Comparison of ENCODE assay signal across 8 cellular contexts in genomic region chr1:248862695-248863010, GRCh38. TPM values are rescaled to one million over a fixed set of nuclear protein-coding genes. Genes with fewer than 3 reads are reported as not detected.
A peak's percentile ranks its signal among the peaks of the same experiment; 100 is the strongest.
DNase-seq lines count a peak whose midpoint lies in the region; ATAC-seq and TF ChIP-seq lines count a peak whose summit lies in the region.

No MANE protein-coding gene starts in this region.

- peaks cover 31 to 61% (median 38%) of the 10 kb centered on the region in 4 donors for H3K4me1 Mint-ChIP-seq in CD4-positive, alpha-beta memory T cell
- H3K4me1 Mint-ChIP-seq in effector memory CD8-positive, alpha-beta T cell (ENCODE audit: low read depth in 2 of 2), result peaks cover 36 to 41% of the 10 kb centered on the region in 2 donors

- peaks cover 0 to 1% of the 10 kb centered on the region in 2 donors for H3K36me3 Mint-ChIP-seq in CD4-positive, alpha-beta memory T cell
- peaks cover 18% of the 10 kb centered on the region for H3K36me3 Mint-ChIP-seq in effector memory CD8-positive, alpha-beta T cell (ENCODE audit: insufficient read depth)

- H3K4me3 ChIP-seq in CD4-positive, alpha-beta memory T cell (ENCODE audit: low read length in 2 of 2), result peak overlapping the region; percentile 64 to 79
- peak overlapping the region; percentile 76 for H3K4me3 ChIP-seq in Loucy (ENCODE audit: low read length, poor library complexity, severe bottlenecking)
- peak overlapping the region; percentile 70 for H3K4me3 ChIP-seq in trophoblast cell (ENCODE audit: low read depth, low read length)

- peaks cover 40% of the 10 kb centered on the region for H3K4me1 ChIP-seq in CD4-positive, alpha-beta memory T cell (ENCODE audit: insufficient read depth, low read length)
- H3K4me1 ChIP-seq in Loucy (ENCODE audit: insufficient read depth, low read length, poor library complexity, severe bottlenecking) (peaks cover 36% of the 10 kb centered on the region), trophoblast cell (ENCODE audit: control insufficient read depth in 1 of 2, insufficient read depth in 2 of 2, low read length in 2 of 2) (peaks cover 12 to 16% of the 10 kb centered on the region in 2 experiments)

- no peaks in the 10 kb centered on the region for H4K20me1 ChIP-seq in Loucy (ENCODE audit: insufficient read depth, low read length, poor library complexity, severe bottlenecking)

- no peak for DNase-seq in CD4-positive, alpha-beta memory T cell
- no peak for DNase-seq in effector memory CD8-positive, alpha-beta T cell
- DNase-seq in trophoblast cell, result no peak
- DNase-seq in COR-L47 (lab: John Stamatoyannopoulos, UW), result no peak
- no peak for DNase-seq in GM13977 (ENCODE audit: low spot score)
- DNase-seq in UCSD-AML1 (lab: John Stamatoyannopoulos, UW; ENCODE audit: unreplicated experiment), result no peak

- H4K91ac ChIP-seq in trophoblast cell (ENCODE audit: low read depth, low read length), result peak overlapping the region; percentile 3

- WGBS in trophoblast cell (ENCODE audit: extremely low coverage, insufficient coverage, insufficient read length), result no CpG with 5 or more reads among the region's 4 CpGs

- intact Hi-C loops in CD4-positive, alpha-beta memory T cell (cut with micrococcal nuclease), result loop anchor here (1.0 kb wide), 1 partner anchor 11 kb away; no protein-coding TSS in a partner anchor

- CTCF ChIA-PET in CD4-positive, alpha-beta memory T cell (lab: Charles Lee; ENCODE audit: partially characterized antibody), result interaction anchor here (0.7 to 2.4 kb wide), 4 partner anchors 8 to 37 kb away, joined by 3 to 6 read pairs (median 4); partner anchors contain the start of gene SH3BP5L

- POLR2A ChIA-PET in CD4-positive, alpha-beta memory T cell (lab: Charles Lee; ENCODE audit: partially characterized antibody), result interaction anchor here (3.0 to 9.6 kb wide), 3 partner anchors 11 to 36 kb away, joined by 23 to 210 read pairs (median 84); partner anchors contain the start of genes SH3BP5L and ZNF672

- no peak overlapping the region for H3K4ac ChIP-seq in trophoblast cell (ENCODE audit: low read depth, low read length)

- H2AFZ ChIP-seq in Loucy (ENCODE audit: low read length), result peak overlapping the region; percentile 80
- H2AFZ ChIP-seq in trophoblast cell (ENCODE audit: insufficient read depth, low read length, poor library complexity), result peak overlapping the region; percentile 68

- H2BK5ac ChIP-seq in trophoblast cell (ENCODE audit: low read depth, low read length, poor library complexity), result no peak overlapping the region

- in situ Hi-C loops in GM13977 (cut with MboI; ENCODE audit: low pct_unique_long_range_greater_than_20kb, low sequenced_read_pairs, unreplicated experiment), result no loop called here

- peak overlapping the region; percentile 87 to 95 (median 92) for H3K4me3 Mint-ChIP-seq in CD4-positive, alpha-beta memory T cell
- peak overlapping the region; percentile 91 to 93 for H3K4me3 Mint-ChIP-seq in effector memory CD8-positive, alpha-beta T cell

- TF ChIP-seq CTCF in Loucy (conservative IDR thresholded peaks at IDR 0.05; ENCODE audit: low read length) (no peak), GM13977 (IDR thresholded peaks at IDR 0.05; ENCODE audit: extremely low read depth, insufficient read depth, missing control alignments) (no peak)

- H3K27ac ChIP-seq in CD4-positive, alpha-beta memory T cell (ENCODE audit: low read depth, low read length), result peak overlapping the region; percentile 59
- no peak overlapping the region for H3K27ac ChIP-seq in trophoblast cell (ENCODE audit: low read depth, low read length)

- peak overlapping the region; percentile 16 for H3K14ac ChIP-seq in trophoblast cell (ENCODE audit: low read length)

- ATAC-seq in GM21528 (IDR thresholded peaks at IDR 0.05; ENCODE audit: low FRiP score, unreplicated experiment), result peak; percentile 15
- ATAC-seq in effector memory CD8-positive, alpha-beta T cell (replicated peaks), result no peak

- no peaks in the 10 kb centered on the region for H3K27me3 ChIP-seq in CD4-positive, alpha-beta memory T cell (ENCODE audit: insufficient read depth, low read length)
- H3K27me3 ChIP-seq in Loucy (ENCODE audit: insufficient read depth, low read length, poor library complexity, severe bottlenecking) (no peaks in the 10 kb centered on the region), trophoblast cell (ENCODE audit: insufficient read depth, low read length) (no peaks in the 10 kb centered on the region)

- peaks cover 17% of the 10 kb centered on the region for H3K79me1 ChIP-seq in trophoblast cell (ENCODE audit: low read length)

- H3F3A ChIP-seq in Loucy (ENCODE audit: low read depth), result no peaks in the 10 kb centered on the region

- no peak overlapping the region for H2BK120ac ChIP-seq in trophoblast cell (ENCODE audit: insufficient read depth, low read length, poor library complexity)

- H3K4me2 ChIP-seq in Loucy (ENCODE audit: low read depth, low read length, poor library complexity, severe bottlenecking) (peak overlapping the region; percentile 81), trophoblast cell (ENCODE audit: low read length) (peak overlapping the region; percentile 99)

- peak overlapping the region; percentile 74 for H3K9ac ChIP-seq in Loucy (ENCODE audit: low read depth, low read length, poor library complexity, severe bottlenecking)
- H3K9ac ChIP-seq in trophoblast cell (ENCODE audit: low read length), result no peak overlapping the region

- H3K27ac Mint-ChIP-seq in CD4-positive, alpha-beta memory T cell, result peak overlapping the region; percentile 50 to 96 (median 91)
- peak overlapping the region; percentile 47 to 86 for H3K27ac Mint-ChIP-seq in effector memory CD8-positive, alpha-beta T cell

- H2BK12ac ChIP-seq in trophoblast cell (ENCODE audit: low read length), result no peak overlapping the region

- no peaks in the 10 kb centered on the region for H3K9me2 ChIP-seq in Loucy (replicated peaks; ENCODE audit: low read depth, low read length)

- H3K9me3 ChIP-seq in CD4-positive, alpha-beta memory T cell (ENCODE audit: control insufficient read depth in 1 of 2, low read length in 2 of 2), result no peaks in the 10 kb centered on the region
- H3K9me3 ChIP-seq in Loucy (ENCODE audit: insufficient read depth, low read depth, low read length), result no peaks in the 10 kb centered on the region
- H3K9me3 ChIP-seq in trophoblast cell (ENCODE audit: insufficient read depth, low read depth, low read length), result peaks cover 5% of the 10 kb centered on the region

- peak overlapping the region; percentile 78 for H4K8ac ChIP-seq in trophoblast cell (ENCODE audit: low read depth, low read length)

- H3K79me2 ChIP-seq in Loucy (ENCODE audit: insufficient read depth, low read length), result peaks cover 8% of the 10 kb centered on the region
- H3K79me2 ChIP-seq in trophoblast cell (ENCODE audit: control insufficient read depth, insufficient read depth, low read length, poor library complexity), result peaks cover 13% of the 10 kb centered on the region

- no peak overlapping the region for H3K18ac ChIP-seq in trophoblast cell (ENCODE audit: low read length)

- no peak overlapping the region for H3K23ac ChIP-seq in trophoblast cell (ENCODE audit: low read length)

- no peaks in the 10 kb centered on the region for H3K36me3 ChIP-seq in CD4-positive, alpha-beta memory T cell (ENCODE audit: insufficient read depth, low read length)
- no peaks in the 10 kb centered on the region for H3K36me3 ChIP-seq in Loucy (ENCODE audit: insufficient read depth, low read length)
- no peaks in the 10 kb centered on the region for H3K36me3 ChIP-seq in trophoblast cell (ENCODE audit: control insufficient read depth in 1 of 2, insufficient read depth in 2 of 2, low read length in 2 of 2)

- H3K9me3 Mint-ChIP-seq in CD4-positive, alpha-beta memory T cell, result peaks cover 0 to 1% (median 0%) of the 10 kb centered on the region in 8 donors
- H3K9me3 Mint-ChIP-seq in effector memory CD8-positive, alpha-beta T cell, result no peaks in the 10 kb centered on the region

- no peak overlapping the region for H2AK5ac ChIP-seq in trophoblast cell (ENCODE audit: low read length)

- H4K12ac ChIP-seq in trophoblast cell (ENCODE audit: low read depth, low read length), result no peak overlapping the region

- H3K27me3 Mint-ChIP-seq in CD4-positive, alpha-beta memory T cell, result no peaks in the 10 kb centered on the region
- H3K27me3 Mint-ChIP-seq in effector memory CD8-positive, alpha-beta T cell, result no peaks in the 10 kb centered on the region

RNA-seq across cellular contexts. Expression of gene ZNF692, which starts 3.8 kb away (rescaled TPM):
- total RNA-seq in CD4-positive, alpha-beta memory T cell, result 10 to 100 TPM; 70.8 to 74.8 TPM
- 10 to 100 TPM; 10.9 to 13.0 TPM for polyA plus RNA-seq in CD4-positive, alpha-beta memory T cell
- 23.6 and 24.7 TPM in 2 replicates for polyA plus RNA-seq in trophoblast cell (2013)

RNA-seq across cellular contexts. Expression of gene ZNF672, which starts 24.6 kb away (rescaled TPM):
- 10 to 100 TPM; 39.7 to 42.8 TPM for total RNA-seq in CD4-positive, alpha-beta memory T cell
- polyA plus RNA-seq in CD4-positive, alpha-beta memory T cell, result 10 to 100 TPM; 12.4 to 29.2 TPM
- 40.2 and 42.1 TPM in 2 replicates for polyA plus RNA-seq in trophoblast cell (2013)

RNA-seq across cellular contexts. Expression of gene SH3BP5L, which starts 36.9 kb away (rescaled TPM):
- total RNA-seq in CD4-positive, alpha-beta memory T cell, result 10 to 100 TPM; 40.9 to 43.4 TPM
- polyA plus RNA-seq in CD4-positive, alpha-beta memory T cell, result 1 to 10 TPM in 1 of 2 donors, under 1 TPM in 1; 0.77 to 4.4 TPM
- 21.2 and 22.7 TPM in 2 replicates for polyA plus RNA-seq in trophoblast cell (2013)

RNA-seq across cellular contexts. Expression of gene PGBD2, which starts 43.4 kb away (rescaled TPM):
- total RNA-seq in CD4-positive, alpha-beta memory T cell, result 10 to 100 TPM; 18.3 to 19.6 TPM
- 10 to 100 TPM in 1 of 2 donors, 1 to 10 TPM in 1; 7.3 to 10.9 TPM for polyA plus RNA-seq in CD4-positive, alpha-beta memory T cell
- polyA plus RNA-seq in trophoblast cell (2013), result 4.0 and 4.3 TPM in 2 replicates
